Comparison of ENCODE assay signal across 8 cellular contexts in genomic region chr1:180533571-180533987, GRCh38.
A peak's percentile ranks its signal among the peaks of the same experiment; 100 is the strongest.
DNase-seq lines count a peak whose midpoint lies in the region; ATAC-seq and TF ChIP-seq lines count a peak whose summit lies in the region.

No MANE protein-coding gene starts in this region.

- H3K4me3 ChIP-seq in DOHH2 (ENCODE audit: low read length) (no peak overlapping the region), WI38 (ENCODE audit: low read depth, low read length) (no peak overlapping the region), cardiac fibroblast (replicated peaks in 1 of 2; ENCODE audit: low read depth in 2 of 2, low read length in 2 of 2) (no peak overlapping the region)

- 0 out of 2 replicates have a peak, but pooled peaks cover 4% of the 10 kb centered on the region for H3K4me1 ChIP-seq in DOHH2 (ENCODE audit: control insufficient read depth, low read length)

- no peaks in the 10 kb centered on the region for H3K9me2 ChIP-seq in DOHH2 (replicated peaks; ENCODE audit: control insufficient read depth, low read length)

- TF ChIP-seq CTCF in DOHH2 (IDR thresholded peaks at IDR 0.05; ENCODE audit: low read depth, low read length, poor library complexity, severe bottlenecking) (peak; percentile 88), WI38 (IDR thresholded peaks at IDR 0.05; ENCODE audit: low read depth, low read length) (peak; percentile 79), cardiac fibroblast (IDR thresholded peaks at IDR 0.05; ENCODE audit: low read depth, low read length) (peak; percentile 89)

- H3K4me2 ChIP-seq in DOHH2 (ENCODE audit: low read length), result no peak overlapping the region

- no peaks in the 10 kb centered on the region for H3K9me3 ChIP-seq in DOHH2 (ENCODE audit: control insufficient read depth, insufficient read depth, low read length)

- no peaks in the 10 kb centered on the region for H4K20me1 ChIP-seq in DOHH2 (ENCODE audit: control insufficient read depth, insufficient read depth, low read depth, low read length)

- H3K27ac ChIP-seq in DOHH2 (ENCODE audit: low read depth, low read length), result no peak overlapping the region

- peaks cover 18% of the 10 kb centered on the region for H3K27me3 ChIP-seq in DOHH2 (ENCODE audit: control insufficient read depth, low read length)

- DNase-seq in NCI-H2196 treated with DMSO at 0.1 percent for 48 hours (lab: John Stamatoyannopoulos, UW; ENCODE audit: unreplicated experiment) (peak; percentile 28), cardiac fibroblast (ENCODE audit: low read depth in 2 of 2) (peak; percentile 60 to 77), kidney glomerular epithelial cell (lab: John Stamatoyannopoulos, UW) (peak; percentile 60)
- peak; percentile 26 to 61 for DNase-seq in stimulated activated CD4-positive, alpha-beta T cell treated with anti-CD3 and anti-CD28 coated beads, Interleukin-4, amount 100 ng/mL, for 4 hours

- ATAC-seq in HG02759 (IDR thresholded peaks at IDR 0.05; ENCODE audit: unreplicated experiment) (peak; percentile 55), GM18858 (IDR thresholded peaks at IDR 0.05; ENCODE audit: unreplicated experiment) (no peak)

- H3F3A ChIP-seq in DOHH2 (ENCODE audit: control insufficient read depth, insufficient read depth), result no peaks in the 10 kb centered on the region

- no peaks in the 10 kb centered on the region for H3K36me3 ChIP-seq in DOHH2 (ENCODE audit: control insufficient read depth, low read length)

- no peaks in the 10 kb centered on the region for H3K79me2 ChIP-seq in DOHH2 (ENCODE audit: control insufficient read depth, low read length)
